9 cellular contexts compared by ENCODE assay signal in the genomic region with DNA sequence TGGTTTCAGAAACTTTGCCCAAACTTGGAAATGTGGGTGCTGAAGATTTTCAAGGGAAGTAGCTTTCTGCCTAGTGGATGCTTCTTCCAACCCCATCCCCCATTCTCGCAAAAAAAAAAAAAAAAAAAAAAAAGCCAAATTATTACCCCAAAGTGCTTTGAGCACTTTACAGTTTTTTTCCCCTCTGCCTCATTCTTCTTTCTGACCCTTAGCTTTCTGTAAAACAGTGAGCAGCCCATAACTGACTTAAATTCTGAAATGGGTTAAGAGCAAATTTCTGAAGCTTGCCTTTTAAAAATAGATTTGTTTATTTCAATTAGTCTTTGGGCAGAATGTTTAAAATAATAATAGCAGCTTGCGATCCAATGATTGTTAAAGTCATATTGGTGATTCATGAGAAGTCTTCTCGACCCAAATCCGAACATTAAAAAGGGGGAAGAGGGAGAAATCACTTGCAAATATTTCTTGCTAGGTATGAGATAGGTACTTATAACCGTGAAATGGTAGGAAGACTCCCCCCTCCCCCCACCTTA. TPM values are rescaled to one million over a fixed set of nuclear protein-coding genes. Genes with fewer than 3 reads are reported as not detected.
DNase-seq lines count a peak whose midpoint lies in the region; ATAC-seq and TF ChIP-seq lines count a peak whose summit lies in the region.
"Had no signal": no experiment of that assay in that cellular context is flagged by ENCODE, and none has a peak within 500 bp of the region (broad histone marks: within the 10 kb centered on the region; RNA-seq: fewer than 3 reads in every experiment).

No MANE protein-coding gene starts in this region.

- POLR2A ChIA-PET in CD4-positive, alpha-beta memory T cell (lab: Charles Lee; ENCODE audit: partially characterized antibody) = no interaction called here

- peak overlapping the region in 4 of 7 donors; percentile 43 to 84 (median 50) for H3K27ac Mint-ChIP-seq in CD4-positive, alpha-beta memory T cell
- no peak overlapping the region for H3K27ac Mint-ChIP-seq in endothelial cell (ENCODE audit: unreplicated experiment)

- H3K4me3 ChIP-seq in CD4-positive, alpha-beta memory T cell (ENCODE audit: low read length in 2 of 2) = peak overlapping the region; percentile 37 to 57
- H3K4me3 ChIP-seq in MG63 (peak overlapping the region; percentile 89), neuron (ENCODE audit: low read length) (peak overlapping the region; percentile 71)

- H3K4me1 ChIP-seq in CD4-positive, alpha-beta memory T cell (ENCODE audit: insufficient read depth, low read length) = peaks cover 34% of the 10 kb centered on the region
- peaks cover 21% of the 10 kb centered on the region for H3K4me1 ChIP-seq in neuron (ENCODE audit: insufficient read depth, low read length)

- ATAC-seq in HG03097 (IDR thresholded peaks at IDR 0.05; ENCODE audit: low FRiP score, unreplicated experiment) (no peak), GM18858 (IDR thresholded peaks at IDR 0.05; ENCODE audit: unreplicated experiment) (no peak)

- peaks cover 17 to 50% (median 31%) of the 10 kb centered on the region in 4 donors for H3K4me1 Mint-ChIP-seq in CD4-positive, alpha-beta memory T cell
- H3K4me1 Mint-ChIP-seq in endothelial cell (ENCODE audit: unreplicated experiment) = peaks cover 13% of the 10 kb centered on the region

- H3K4me3 Mint-ChIP-seq in CD4-positive, alpha-beta memory T cell = peak overlapping the region; percentile 82 to 97 (median 91)
- peak overlapping the region; percentile 91 for H3K4me3 Mint-ChIP-seq in endothelial cell (ENCODE audit: unreplicated experiment)

- no peak for DNase-seq in CD4-positive, alpha-beta memory T cell
- DNase-seq in MG63 = no peak
- DNase-seq in endothelial cell (ENCODE audit: low spot score) = no peak
- no peak for DNase-seq in G401 (ENCODE audit: low spot score)
- DNase-seq in SHP77 treated with DMSO at 0.1 percent for 48 hours (lab: John Stamatoyannopoulos, UW) = no peak

- H3K36me3 Mint-ChIP-seq in CD4-positive, alpha-beta memory T cell = peaks cover 0 to 3% of the 10 kb centered on the region in 2 donors
- peaks cover 9% of the 10 kb centered on the region for H3K36me3 Mint-ChIP-seq in endothelial cell (ENCODE audit: low read depth, unreplicated experiment)

- H2AFZ ChIP-seq in neuron (ENCODE audit: low read depth, low read length) = peak overlapping the region; percentile 73

- intact Hi-C loops in CD4-positive, alpha-beta memory T cell (cut with micrococcal nuclease) = loop anchor here (5.0 kb wide), 2 partner anchors 81 to 539 kb away; partner anchors contain the start of gene NDUFS4

- peaks cover 34 to 42% of the 10 kb centered on the region in 2 donors for H3K27me3 Mint-ChIP-seq in CD4-positive, alpha-beta memory T cell
- H3K27me3 Mint-ChIP-seq in endothelial cell (ENCODE audit: unreplicated experiment) = peaks cover 21% of the 10 kb centered on the region

- H3K9me3 Mint-ChIP-seq in CD4-positive, alpha-beta memory T cell = no peaks in the 10 kb centered on the region
- H3K9me3 Mint-ChIP-seq in endothelial cell (ENCODE audit: unreplicated experiment) = no peaks in the 10 kb centered on the region

- no peaks in the 10 kb centered on the region for H3K9me3 ChIP-seq in CD4-positive, alpha-beta memory T cell (ENCODE audit: control insufficient read depth in 1 of 2, low read length in 2 of 2)
- H3K9me3 ChIP-seq in MG63 (no peaks in the 10 kb centered on the region), neuron (ENCODE audit: low read length) (no peaks in the 10 kb centered on the region)

- CTCF ChIA-PET in CD4-positive, alpha-beta memory T cell (lab: Charles Lee; ENCODE audit: partially characterized antibody) = interaction anchor here (0.6 to 1.9 kb wide), 4 partner anchors 79 to 747 kb away, joined by 3 to 10 read pairs (median 3); partner anchors contain the start of gene NDUFS4

- in situ Hi-C loops in G401 (cut with HindIII; ENCODE audit: low sequenced_read_pairs) = no loop called here

- H3K36me3 ChIP-seq in CD4-positive, alpha-beta memory T cell (ENCODE audit: insufficient read depth, low read length) = no peaks in the 10 kb centered on the region
- H3K36me3 ChIP-seq in MG63 = peaks cover 38% of the 10 kb centered on the region
- H3K36me3 ChIP-seq in neuron (ENCODE audit: insufficient read depth, low read length) = peaks cover 22% of the 10 kb centered on the region

- no peak overlapping the region for H3K27ac ChIP-seq in CD4-positive, alpha-beta memory T cell (ENCODE audit: low read depth, low read length)

- peaks cover 25% of the 10 kb centered on the region for H3K27me3 ChIP-seq in CD4-positive, alpha-beta memory T cell (ENCODE audit: insufficient read depth, low read length)
- H3K27me3 ChIP-seq in MG63 (no peaks in the 10 kb centered on the region), neuron (ENCODE audit: insufficient read depth, low read length) (no peaks in the 10 kb centered on the region)

- TF ChIP-seq CTCF in endothelial cell (IDR thresholded peaks at IDR 0.05; ENCODE audit: unreplicated experiment) = no peak

RNA-seq across cellular contexts. Expression of gene FST, which starts 1.0 kb away (rescaled TPM):
- total RNA-seq in CD4-positive, alpha-beta memory T cell = 1 to 10 TPM; 2.3 to 3.3 TPM
- under 1 TPM; 0.16 to 0.18 TPM for polyA plus RNA-seq in CD4-positive, alpha-beta memory T cell
- total RNA-seq in MG63 (2014; rRNA removed; shearing (Covaris generic); ENCODE audit: low replicate concordance) = 114 and 131 TPM in 2 replicates
- total RNA-seq in endothelial cell (ENCODE audit: unreplicated experiment) = 3.3 TPM
- total RNA-seq in G401 (2014; rRNA removed; shearing (Covaris generic)) = not detected in 2 replicates
- total RNA-seq: activated CD8-positive, alpha-beta memory T cell treated with anti-CD3 and anti-CD28 coated beads for 36 hours had no signal

Comparison
In these comparisons a context has a peak if more than half of its experiments do, and no peak if none do; other contexts are left out.
1. RNA of gene FST, which starts 1.0 kb away (total RNA-seq): 114 to 131 TPM in MG63; 2.3 to 3.3 TPM in CD4-positive, alpha-beta memory T cell, 3.3 TPM in endothelial cell (single experiment) and not detected in G401; every median in the first group is over 10 times any median in the second.
2. Peak in every context shown above with its lines, with median percentiles within 50 percentile points of each other: H3K4me3 ChIP-seq.